In the genomic region with DNA sequence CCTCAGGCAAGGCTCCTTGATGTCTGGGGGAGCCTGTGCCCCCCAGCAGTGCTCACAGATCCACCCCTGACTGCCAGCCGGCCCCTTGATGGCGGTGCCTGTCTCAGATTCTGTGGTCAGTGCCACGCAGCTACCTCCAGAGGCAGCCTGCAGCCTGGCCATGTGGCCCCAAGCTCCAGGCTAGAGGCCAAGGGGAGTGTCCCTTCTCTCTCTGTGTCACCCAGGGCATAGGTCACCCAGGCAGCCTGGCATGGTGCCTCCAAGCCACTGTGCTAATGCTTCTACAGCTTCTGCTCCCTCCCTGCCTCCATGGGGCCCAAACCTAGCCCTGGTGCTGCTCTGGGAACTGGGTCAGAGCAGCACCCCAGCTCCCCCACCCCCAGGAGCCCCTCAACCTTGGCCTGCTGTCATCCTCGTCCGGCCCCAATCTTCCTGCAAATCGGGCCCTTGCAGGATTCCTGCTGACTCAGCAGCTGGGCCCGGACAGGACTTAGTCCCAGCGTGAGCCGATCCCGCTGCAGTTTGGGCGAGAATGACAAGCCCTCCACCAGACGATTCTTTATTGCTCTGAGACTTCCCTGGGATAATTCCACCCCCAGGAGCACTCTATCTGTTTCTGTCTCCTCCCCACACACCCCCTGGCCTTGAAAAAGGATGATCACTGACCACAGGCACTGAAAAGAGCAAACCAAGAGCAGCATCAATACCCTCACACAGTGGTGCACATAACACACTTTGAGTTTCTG, we compare ENCODE assay signal across 1 cellular context.
TF ChIP-seq lines count a peak whose summit lies in the region.

No MANE protein-coding gene starts in this region.

TF ChIP-seq in HepG2, 621 proteins besides CTCF, POLR2A, EP300 and RAD21 (continued from another document and continues in another):
- TF ChIP-seq, protein P1, sequence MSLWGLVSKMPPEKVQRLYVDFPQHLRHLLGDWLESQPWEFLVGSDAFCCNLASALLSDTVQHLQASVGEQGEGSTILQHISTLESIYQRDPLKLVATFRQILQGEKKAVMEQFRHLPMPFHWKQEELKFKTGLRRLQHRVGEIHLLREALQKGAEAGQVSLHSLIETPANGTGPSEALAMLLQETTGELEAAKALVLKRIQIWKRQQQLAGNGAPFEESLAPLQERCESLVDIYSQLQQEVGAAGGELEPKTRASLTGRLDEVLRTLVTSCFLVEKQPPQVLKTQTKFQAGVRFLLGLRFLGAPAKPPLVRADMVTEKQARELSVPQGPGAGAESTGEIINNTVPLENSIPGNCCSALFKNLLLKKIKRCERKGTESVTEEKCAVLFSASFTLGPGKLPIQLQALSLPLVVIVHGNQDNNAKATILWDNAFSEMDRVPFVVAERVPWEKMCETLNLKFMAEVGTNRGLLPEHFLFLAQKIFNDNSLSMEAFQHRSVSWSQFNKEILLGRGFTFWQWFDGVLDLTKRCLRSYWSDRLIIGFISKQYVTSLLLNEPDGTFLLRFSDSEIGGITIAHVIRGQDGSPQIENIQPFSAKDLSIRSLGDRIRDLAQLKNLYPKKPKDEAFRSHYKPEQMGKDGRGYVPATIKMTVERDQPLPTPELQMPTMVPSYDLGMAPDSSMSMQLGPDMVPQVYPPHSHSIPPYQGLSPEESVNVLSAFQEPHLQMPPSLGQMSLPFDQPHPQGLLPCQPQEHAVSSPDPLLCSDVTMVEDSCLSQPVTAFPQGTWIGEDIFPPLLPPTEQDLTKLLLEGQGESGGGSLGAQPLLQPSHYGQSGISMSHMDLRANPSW (CRISPR knock-in tag; IDR thresholded peaks at IDR 0.05; ENCODE audit: borderline replicate concordance): no peak
- TF ChIP-seq HOXA5 (CRISPR knock-in tag; IDR thresholded peaks at IDR 0.05) (no peak), ATAD3A (CRISPR knock-in tag; IDR thresholded peaks at IDR 0.05) (no peak), NCOR1 (IDR thresholded peaks at IDR 0.05; ENCODE audit: borderline replicate concordance, low read length) (no peak), CENPX (CRISPR knock-in tag; IDR thresholded peaks at IDR 0.05) (no peak), KDM2A (CRISPR knock-in tag; IDR thresholded peaks at IDR 0.05; ENCODE audit: borderline replicate concordance, low read depth) (no peak), ZMAT3 (CRISPR knock-in tag; conservative IDR thresholded peaks at IDR 0.05) (0 out of 2 replicates have a peak, but pooled peaks have one; percentile 22), ZC3H4 (CRISPR knock-in tag; IDR thresholded peaks at IDR 0.05; ENCODE audit: borderline replicate concordance) (no peak), ZNF788 (CRISPR knock-in tag; IDR thresholded peaks at IDR 0.05; ENCODE audit: borderline replicate concordance) (0 out of 2 replicates have a peak, but pooled peaks have one; percentile 60), ZNF773 (CRISPR knock-in tag; IDR thresholded peaks at IDR 0.05; ENCODE audit: borderline replicate concordance) (no peak), TMF1 (CRISPR knock-in tag; IDR thresholded peaks at IDR 0.05; ENCODE audit: low read depth) (no peak), IRX3 (CRISPR knock-in tag; IDR thresholded peaks at IDR 0.05; ENCODE audit: borderline replicate concordance, low read depth) (no peak), SRSF1 (optimal IDR thresholded peaks at IDR 0.05; ENCODE audit: low read depth, low read length) (no peak), REPIN1 (CRISPR knock-in tag; IDR thresholded peaks at IDR 0.05; ENCODE audit: borderline replicate concordance, low read depth) (no peak), RFX5 (IDR thresholded peaks at IDR 0.05; ENCODE audit: low read depth, low read length) (no peak), ZNF329 (CRISPR knock-in tag; IDR thresholded peaks at IDR 0.05; ENCODE audit: low read depth) (peak; percentile 2; the same call in 1 of the 2 replicates), STAT5B (CRISPR knock-in tag; IDR thresholded peaks at IDR 0.05) (no peak), ZNF205 (CRISPR knock-in tag; IDR thresholded peaks at IDR 0.05) (no peak), IRF2 (CRISPR knock-in tag; IDR thresholded peaks at IDR 0.05) (no peak), MYC (CRISPR knock-in tag; IDR thresholded peaks at IDR 0.05; ENCODE audit: borderline replicate concordance) (peak; percentile 95; the same call in 1 of the 2 replicates), MXI1 (IDR thresholded peaks at IDR 0.05; ENCODE audit: borderline replicate concordance, low read depth, low read length) (peak; percentile 81; the same call in 1 of the 3 replicates), NFKB2 (CRISPR knock-in tag; IDR thresholded peaks at IDR 0.05; ENCODE audit: borderline replicate concordance) (peak; percentile 34; the same call in 1 of the 2 replicates), ZNF343 (CRISPR knock-in tag; IDR thresholded peaks at IDR 0.05) (no peak)
- TF ChIP-seq, protein P2, sequence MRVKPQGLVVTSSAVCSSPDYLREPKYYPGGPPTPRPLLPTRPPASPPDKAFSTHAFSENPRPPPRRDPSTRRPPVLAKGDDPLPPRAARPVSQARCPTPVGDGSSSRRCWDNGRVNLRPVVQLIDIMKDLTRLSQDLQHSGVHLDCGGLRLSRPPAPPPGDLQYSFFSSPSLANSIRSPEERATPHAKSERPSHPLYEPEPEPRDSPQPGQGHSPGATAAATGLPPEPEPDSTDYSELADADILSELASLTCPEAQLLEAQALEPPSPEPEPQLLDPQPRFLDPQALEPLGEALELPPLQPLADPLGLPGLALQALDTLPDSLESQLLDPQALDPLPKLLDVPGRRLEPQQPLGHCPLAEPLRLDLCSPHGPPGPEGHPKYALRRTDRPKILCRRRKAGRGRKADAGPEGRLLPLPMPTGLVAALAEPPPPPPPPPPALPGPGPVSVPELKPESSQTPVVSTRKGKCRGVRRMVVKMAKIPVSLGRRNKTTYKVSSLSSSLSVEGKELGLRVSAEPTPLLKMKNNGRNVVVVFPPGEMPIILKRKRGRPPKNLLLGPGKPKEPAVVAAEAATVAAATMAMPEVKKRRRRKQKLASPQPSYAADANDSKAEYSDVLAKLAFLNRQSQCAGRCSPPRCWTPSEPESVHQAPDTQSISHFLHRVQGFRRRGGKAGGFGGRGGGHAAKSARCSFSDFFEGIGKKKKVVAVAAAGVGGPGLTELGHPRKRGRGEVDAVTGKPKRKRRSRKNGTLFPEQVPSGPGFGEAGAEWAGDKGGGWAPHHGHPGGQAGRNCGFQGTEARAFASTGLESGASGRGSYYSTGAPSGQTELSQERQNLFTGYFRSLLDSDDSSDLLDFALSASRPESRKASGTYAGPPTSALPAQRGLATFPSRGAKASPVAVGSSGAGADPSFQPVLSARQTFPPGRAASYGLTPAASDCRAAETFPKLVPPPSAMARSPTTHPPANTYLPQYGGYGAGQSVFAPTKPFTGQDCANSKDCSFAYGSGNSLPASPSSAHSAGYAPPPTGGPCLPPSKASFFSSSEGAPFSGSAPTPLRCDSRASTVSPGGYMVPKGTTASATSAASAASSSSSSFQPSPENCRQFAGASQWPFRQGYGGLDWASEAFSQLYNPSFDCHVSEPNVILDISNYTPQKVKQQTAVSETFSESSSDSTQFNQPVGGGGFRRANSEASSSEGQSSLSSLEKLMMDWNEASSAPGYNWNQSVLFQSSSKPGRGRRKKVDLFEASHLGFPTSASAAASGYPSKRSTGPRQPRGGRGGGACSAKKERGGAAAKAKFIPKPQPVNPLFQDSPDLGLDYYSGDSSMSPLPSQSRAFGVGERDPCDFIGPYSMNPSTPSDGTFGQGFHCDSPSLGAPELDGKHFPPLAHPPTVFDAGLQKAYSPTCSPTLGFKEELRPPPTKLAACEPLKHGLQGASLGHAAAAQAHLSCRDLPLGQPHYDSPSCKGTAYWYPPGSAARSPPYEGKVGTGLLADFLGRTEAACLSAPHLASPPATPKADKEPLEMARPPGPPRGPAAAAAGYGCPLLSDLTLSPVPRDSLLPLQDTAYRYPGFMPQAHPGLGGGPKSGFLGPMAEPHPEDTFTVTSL (CRISPR knock-in tag; IDR thresholded peaks at IDR 0.05; ENCODE audit: borderline replicate concordance): no peak
- TF ChIP-seq, protein P3, sequence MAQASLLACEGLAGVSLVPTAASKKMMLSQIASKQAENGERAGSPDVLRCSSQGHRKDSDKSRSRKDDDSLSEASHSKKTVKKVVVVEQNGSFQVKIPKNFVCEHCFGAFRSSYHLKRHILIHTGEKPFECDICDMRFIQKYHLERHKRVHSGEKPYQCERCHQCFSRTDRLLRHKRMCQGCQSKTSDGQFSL (CRISPR knock-in tag; IDR thresholded peaks at IDR 0.05): no peak
- TF ChIP-seq, protein P4, sequence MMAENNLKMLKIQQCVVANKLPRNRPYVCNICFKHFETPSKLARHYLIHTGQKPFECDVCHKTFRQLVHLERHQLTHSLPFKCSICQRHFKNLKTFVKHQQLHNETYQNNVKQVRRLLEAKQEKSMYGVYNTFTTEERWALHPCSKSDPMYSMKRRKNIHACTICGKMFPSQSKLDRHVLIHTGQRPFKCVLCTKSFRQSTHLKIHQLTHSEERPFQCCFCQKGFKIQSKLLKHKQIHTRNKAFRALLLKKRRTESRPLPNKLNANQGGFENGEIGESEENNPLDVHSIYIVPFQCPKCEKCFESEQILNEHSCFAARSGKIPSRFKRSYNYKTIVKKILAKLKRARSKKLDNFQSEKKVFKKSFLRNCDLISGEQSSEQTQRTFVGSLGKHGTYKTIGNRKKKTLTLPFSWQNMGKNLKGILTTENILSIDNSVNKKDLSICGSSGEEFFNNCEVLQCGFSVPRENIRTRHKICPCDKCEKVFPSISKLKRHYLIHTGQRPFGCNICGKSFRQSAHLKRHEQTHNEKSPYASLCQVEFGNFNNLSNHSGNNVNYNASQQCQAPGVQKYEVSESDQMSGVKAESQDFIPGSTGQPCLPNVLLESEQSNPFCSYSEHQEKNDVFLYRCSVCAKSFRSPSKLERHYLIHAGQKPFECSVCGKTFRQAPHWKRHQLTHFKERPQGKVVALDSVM (CRISPR knock-in tag; IDR thresholded peaks at IDR 0.05): no peak
- TF ChIP-seq, protein P5, sequence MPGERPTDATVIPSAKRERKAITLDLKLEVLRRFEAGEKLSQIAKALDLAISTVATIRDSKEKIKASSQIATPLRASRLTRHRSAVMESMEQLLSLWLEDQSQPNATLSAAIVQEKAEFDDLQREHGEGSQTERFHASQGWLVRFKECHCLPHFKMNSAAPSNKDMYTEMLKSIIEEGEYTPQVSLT (CRISPR knock-in tag; IDR thresholded peaks at IDR 0.05; ENCODE audit: borderline replicate concordance, low read depth): no peak
- TF ChIP-seq, protein P6, sequence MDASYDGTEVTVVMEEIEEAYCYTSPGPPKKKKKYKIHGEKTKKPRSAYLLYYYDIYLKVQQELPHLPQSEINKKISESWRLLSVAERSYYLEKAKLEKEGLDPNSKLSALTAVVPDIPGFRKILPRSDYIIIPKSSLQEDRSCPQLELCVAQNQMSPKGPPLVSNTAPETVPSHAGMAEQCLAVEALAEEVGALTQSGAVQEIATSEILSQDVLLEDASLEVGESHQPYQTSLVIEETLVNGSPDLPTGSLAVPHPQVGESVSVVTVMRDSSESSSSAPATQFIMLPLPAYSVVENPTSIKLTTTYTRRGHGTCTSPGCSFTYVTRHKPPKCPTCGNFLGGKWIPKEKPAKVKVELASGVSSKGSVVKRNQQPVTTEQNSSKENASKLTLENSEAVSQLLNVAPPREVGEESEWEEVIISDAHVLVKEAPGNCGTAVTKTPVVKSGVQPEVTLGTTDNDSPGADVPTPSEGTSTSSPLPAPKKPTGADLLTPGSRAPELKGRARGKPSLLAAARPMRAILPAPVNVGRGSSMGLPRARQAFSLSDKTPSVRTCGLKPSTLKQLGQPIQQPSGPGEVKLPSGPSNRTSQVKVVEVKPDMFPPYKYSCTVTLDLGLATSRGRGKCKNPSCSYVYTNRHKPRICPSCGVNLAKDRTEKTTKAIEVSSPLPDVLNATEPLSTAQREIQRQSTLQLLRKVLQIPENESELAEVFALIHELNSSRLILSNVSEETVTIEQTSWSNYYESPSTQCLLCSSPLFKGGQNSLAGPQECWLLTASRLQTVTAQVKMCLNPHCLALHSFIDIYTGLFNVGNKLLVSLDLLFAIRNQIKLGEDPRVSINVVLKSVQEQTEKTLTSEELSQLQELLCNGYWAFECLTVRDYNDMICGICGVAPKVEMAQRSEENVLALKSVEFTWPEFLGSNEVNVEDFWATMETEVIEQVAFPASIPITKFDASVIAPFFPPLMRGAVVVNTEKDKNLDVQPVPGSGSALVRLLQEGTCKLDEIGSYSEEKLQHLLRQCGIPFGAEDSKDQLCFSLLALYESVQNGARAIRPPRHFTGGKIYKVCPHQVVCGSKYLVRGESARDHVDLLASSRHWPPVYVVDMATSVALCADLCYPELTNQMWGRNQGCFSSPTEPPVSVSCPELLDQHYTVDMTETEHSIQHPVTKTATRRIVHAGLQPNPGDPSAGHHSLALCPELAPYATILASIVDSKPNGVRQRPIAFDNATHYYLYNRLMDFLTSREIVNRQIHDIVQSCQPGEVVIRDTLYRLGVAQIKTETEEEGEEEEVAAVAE (CRISPR knock-in tag; IDR thresholded peaks at IDR 0.05; ENCODE audit: borderline replicate concordance): no peak
- TF ChIP-seq, protein P7, sequence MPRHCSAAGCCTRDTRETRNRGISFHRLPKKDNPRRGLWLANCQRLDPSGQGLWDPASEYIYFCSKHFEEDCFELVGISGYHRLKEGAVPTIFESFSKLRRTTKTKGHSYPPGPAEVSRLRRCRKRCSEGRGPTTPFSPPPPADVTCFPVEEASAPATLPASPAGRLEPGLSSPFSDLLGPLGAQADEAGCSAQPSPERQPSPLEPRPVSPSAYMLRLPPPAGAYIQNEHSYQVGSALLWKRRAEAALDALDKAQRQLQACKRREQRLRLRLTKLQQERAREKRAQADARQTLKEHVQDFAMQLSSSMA (CRISPR knock-in tag; IDR thresholded peaks at IDR 0.05): 0 out of 2 replicates have a peak, but pooled peaks have one; percentile 69
- TF ChIP-seq, protein P8, sequence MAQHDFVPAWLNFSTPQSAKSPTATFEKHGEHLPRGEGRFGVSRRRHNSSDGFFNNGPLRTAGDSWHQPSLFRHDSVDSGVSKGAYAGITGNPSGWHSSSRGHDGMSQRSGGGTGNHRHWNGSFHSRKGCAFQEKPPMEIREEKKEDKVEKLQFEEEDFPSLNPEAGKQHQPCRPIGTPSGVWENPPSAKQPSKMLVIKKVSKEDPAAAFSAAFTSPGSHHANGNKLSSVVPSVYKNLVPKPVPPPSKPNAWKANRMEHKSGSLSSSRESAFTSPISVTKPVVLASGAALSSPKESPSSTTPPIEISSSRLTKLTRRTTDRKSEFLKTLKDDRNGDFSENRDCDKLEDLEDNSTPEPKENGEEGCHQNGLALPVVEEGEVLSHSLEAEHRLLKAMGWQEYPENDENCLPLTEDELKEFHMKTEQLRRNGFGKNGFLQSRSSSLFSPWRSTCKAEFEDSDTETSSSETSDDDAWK (CRISPR knock-in tag; IDR thresholded peaks at IDR 0.05): no peak
